In the genomic region with DNA sequence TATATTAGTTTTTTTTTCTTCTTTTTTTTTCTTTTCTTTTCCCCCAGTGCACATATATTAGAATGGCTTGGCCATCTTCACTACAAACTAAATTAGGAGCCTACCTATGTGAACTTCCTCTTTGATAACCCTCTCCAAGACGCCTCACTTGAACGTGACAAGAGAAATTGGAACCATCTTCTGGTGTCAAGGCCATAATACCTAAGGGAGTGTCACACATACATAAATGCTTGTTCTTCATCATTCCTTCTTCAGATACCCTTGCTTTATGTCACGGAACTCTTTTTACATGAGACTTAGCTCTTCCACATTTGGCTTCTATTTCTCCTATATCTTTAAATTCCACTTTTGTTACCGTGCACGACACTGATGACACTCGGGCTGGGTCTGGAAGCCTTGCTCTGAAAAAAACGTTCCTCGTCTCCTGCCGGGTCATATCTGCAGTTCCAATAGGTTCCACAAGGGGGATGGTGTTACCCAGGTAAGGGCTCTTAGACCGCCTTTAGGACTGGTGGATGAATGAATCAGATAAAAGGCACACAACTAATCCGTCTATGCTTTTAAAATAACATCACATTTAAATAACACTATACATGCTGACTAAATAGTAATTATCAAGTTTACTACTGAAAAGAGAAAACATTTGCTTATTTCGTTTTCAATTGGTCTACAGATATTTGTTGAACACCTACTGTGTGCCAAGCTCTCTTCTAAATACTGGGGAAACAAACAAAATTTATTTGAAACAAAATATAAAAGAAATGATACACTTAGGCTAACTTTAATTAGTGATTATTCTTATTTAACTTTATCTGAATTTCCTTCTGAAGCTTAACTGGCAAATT, we compare ENCODE assay signal across 8 cellular contexts. TPM values are rescaled to one million over a fixed set of nuclear protein-coding genes. Genes with fewer than 3 reads are reported as not detected.
DNase-seq lines count a peak whose midpoint lies in the region; ATAC-seq, FAIRE-seq and TF ChIP-seq lines count a peak whose summit lies in the region.

No MANE protein-coding gene starts in this region.

- ATAC-seq in HG03045 (IDR thresholded peaks at IDR 0.05; ENCODE audit: unreplicated experiment) (peak; percentile 72), aorta (ENCODE audit: low FRiP score) (peak; percentile 63)

- no peaks in the 10 kb centered on the region for H3K9me3 ChIP-seq in neutrophil
- no peaks in the 10 kb centered on the region for H3K9me3 ChIP-seq in aorta (ENCODE audit: control insufficient read depth, low read length)

- H3K4me1 ChIP-seq in neutrophil (ENCODE audit: control insufficient read depth in 1 of 2, insufficient read depth in 1 of 2, low read depth in 1 of 2, low read length in 1 of 2) (no peaks in the 10 kb centered on the region), aorta (ENCODE audit: control insufficient read depth in 1 of 2, insufficient read depth in 2 of 2, low read length in 2 of 2) (no peaks in the 10 kb centered on the region)

- H3K27me3 ChIP-seq in neutrophil: no peaks in the 10 kb centered on the region
- no peaks in the 10 kb centered on the region for H3K27me3 ChIP-seq in aorta (ENCODE audit: control insufficient read depth in 1 of 2, insufficient read depth in 2 of 2, low read length in 1 of 2)

- H3K27ac ChIP-seq in neutrophil (no peak overlapping the region), aorta (ENCODE audit: low read depth in 1 of 2, low read length in 2 of 2) (no peak overlapping the region)

- no peaks in the 10 kb centered on the region for H3K36me3 ChIP-seq in neutrophil
- H3K36me3 ChIP-seq in aorta (ENCODE audit: control insufficient read depth in 1 of 2, insufficient read depth in 2 of 2, low read length in 1 of 2): no peaks in the 10 kb centered on the region

- peak; percentile 46 for TF ChIP-seq CTCF in AG04449 (IDR thresholded peaks at IDR 0.05; ENCODE audit: insufficient read depth, low read length, missing control alignments)
- peak; percentile 19 for TF ChIP-seq CTCF in neutrophil (IDR thresholded peaks at IDR 0.05)

- intact Hi-C loops in aorta (cut with DNase I): no loop called here

- DNase-seq in AG04449 (ENCODE audit: low read depth, low spot score) (no peak), GM18507 (ENCODE audit: extremely low spot score, insufficient read length, low read depth) (no peak), NCI-H748 (lab: John Stamatoyannopoulos, UW; ENCODE audit: unreplicated experiment) (peak; percentile 82), erythroblast (lab: John Stamatoyannopoulos, UW) (peak; percentile 45 to 62), aorta (peak in 1 of 2 donors; percentile 56)
- peak in 2 of 3 experiments; percentile 27 to 45 for DNase-seq in activated CD8-positive, alpha-beta memory T cell treated with anti-CD3 and anti-CD28 coated beads for 48 hours (ENCODE audit: low read depth in 2 of 3, low spot score in 2 of 3)

- POLR2A ChIA-PET in AG04449 (lab: Yijun Ruan, JAX): no interaction called here

- 12 to 20% methylated on average over 12 of the region's 12 CpGs for WGBS in aorta, 2 donors

- no peak overlapping the region for H3K4me3 ChIP-seq in AG04449 (ENCODE audit: low read depth, low read length)
- no peak overlapping the region for H3K4me3 ChIP-seq in neutrophil (ENCODE audit: low read depth in 1 of 2, low read length in 1 of 2)
- no peak overlapping the region for H3K4me3 ChIP-seq in aorta (ENCODE audit: low read length in 2 of 2)

- peak; percentile 80 for FAIRE-seq in GM18507 (lab: Jason Lieb, UNC)

- CTCF ChIA-PET in AG04449 (lab: Yijun Ruan, JAX): interaction anchor here (0.7 to 3.4 kb wide), 9 partner anchors 10 to 236 kb away, joined by 3 to 10 read pairs (median 4); no protein-coding TSS in a partner anchor

- no peak for TF ChIP-seq POLR2A in erythroblast (IDR thresholded peaks at IDR 0.05; ENCODE audit: low read length)

RNA-seq across cellular contexts. Expression of gene DGAT2L6, which starts 19.9 kb away (rescaled TPM):
- total RNA-seq in aorta: not detected
- not detected for polyA plus RNA-seq in aorta

RNA-seq across cellular contexts. Expression of gene AWAT1, which starts 37.3 kb away (rescaled TPM):
- total RNA-seq in aorta: not detected
- polyA plus RNA-seq in aorta: not detected

Comparison
In these comparisons a context has a peak if more than half of its experiments do, and no peak if none do; other contexts are left out.
1. DNase-seq: peak in NCI-H748 (single experiment), activated CD8-positive, alpha-beta memory T cell treated with anti-CD3 and anti-CD28 coated beads for 48 hours (2 of 3) and erythroblast (2 of 2); none in AG04449 (single experiment) and GM18507 (single experiment).